In genomic region chr6:142377112-142377848, GRCh38 we compare ENCODE assay signal across 11 cellular contexts.
DNase-seq lines count a peak whose midpoint lies in the region; TF ChIP-seq lines count a peak whose summit lies in the region.
"Had no signal": no experiment of that assay in that cellular context is flagged by ENCODE, and none has a peak within 500 bp of the region (broad histone marks: within the 10 kb centered on the region; RNA-seq: fewer than 3 reads in every experiment).

No MANE protein-coding gene starts in this region.

- no peak for TF ChIP-seq CTCF in ovary (IDR thresholded peaks at IDR 0.05)

- H3K9me3 ChIP-seq in HUES48 (ENCODE audit: control insufficient read depth, insufficient read depth, low read length) = no peaks in the 10 kb centered on the region
- H3K9me3 ChIP-seq in ovary = no peaks in the 10 kb centered on the region

- H3K27me3 ChIP-seq in HUES48 (ENCODE audit: control insufficient read depth, insufficient read depth, low read length) (no peaks in the 10 kb centered on the region), ovary (no peaks in the 10 kb centered on the region)

- intact Hi-C loops in ovary (cut with DNase I) = no loop called here

- in situ Hi-C loops in ACHN (cut with HindIII; ENCODE audit: low pct_ligation_motif_present, low pct_unique_long_range_greater_than_20kb, low sequenced_read_pairs) = no loop called here

- DNase-seq in ACHN (peak; percentile 87), SW 1271 (lab: John Stamatoyannopoulos, UW) (peak; percentile 28 to 76), kidney tubule cell (ENCODE audit: low spot score) (peak; percentile 68), NCI-H446 (lab: John Stamatoyannopoulos, UW) (no peak), ovary (no peak)
- no peak for DNase-seq in stimulated activated CD4-positive, alpha-beta T cell treated with anti-CD3 and anti-CD28 coated beads, Interleukin-1b, Interleukin-23, amount 100 ng/mL, for 48 hours
- DNase-seq in activated CD4-positive, alpha-beta T cell treated with anti-CD3 and anti-CD28 coated beads, Interleukin-2, amount 50 U/mL, for 4 hours = no peak
- DNase-seq: activated gamma-delta T cell treated with Interleukin-2 at 50 U/mL for 16 hours, KG1, T-helper 9 cell had no signal

- peaks cover 25% of the 10 kb centered on the region for H3K4me1 ChIP-seq in HUES48 (ENCODE audit: control insufficient read depth, insufficient read depth, low read length)
- H3K4me1 ChIP-seq in ovary (ENCODE audit: insufficient read depth) = no peaks in the 10 kb centered on the region

- H3K9ac ChIP-seq in HUES48 (ENCODE audit: low read depth, low read length) = no peak overlapping the region

- no peak for TF ChIP-seq POLR2A in ovary (IDR thresholded peaks at IDR 0.05)

- H3K27ac ChIP-seq in HUES48 (ENCODE audit: low read depth, low read length) (peak overlapping the region; percentile 68), ovary (no peak overlapping the region)

- H3K36me3 ChIP-seq in HUES48 (ENCODE audit: control insufficient read depth, insufficient read depth, low read length) = no peaks in the 10 kb centered on the region
- no peaks in the 10 kb centered on the region for H3K36me3 ChIP-seq in ovary

- TF ChIP-seq EP300 in ovary (IDR thresholded peaks at IDR 0.05) = no peak

- 70 to 73% (median 70%) methylated on average over 11 of the region's 11 CpGs for WGBS in ovary, 3 donors

- H3K4me3 ChIP-seq in HUES48 (ENCODE audit: low read depth, low read length) (no peak overlapping the region), ovary (no peak overlapping the region)

Comparison
In these comparisons a context has a peak if more than half of its experiments do, and no peak if none do; other contexts are left out.
1. DNase-seq: peak in ACHN (single experiment), SW 1271 (2 of 2) and kidney tubule cell (single experiment); none in stimulated activated CD4-positive, alpha-beta T cell treated with anti-CD3 and anti-CD28 coated beads, Interleukin-1b, Interleukin-23, amount 100 ng/mL, for 48 hours (single experiment), NCI-H446 (0 of 2), ovary (0 of 5) and activated CD4-positive, alpha-beta T cell treated with anti-CD3 and anti-CD28 coated beads, Interleukin-2, amount 50 U/mL, for 4 hours (0 of 2).